15 cellular contexts compared by ENCODE assay signal in genomic region chr3:61650719-61651118, GRCh38.
"Had no signal": no experiment of that assay in that cellular context is flagged by ENCODE, and none has a peak within 500 bp of the region (broad histone marks: within the 10 kb centered on the region; RNA-seq: fewer than 3 reads in every experiment).

No MANE protein-coding gene starts in this region.

- H3K27ac ChIP-seq: body of pancreas, thyroid gland had no signal

- H3K4me3 ChIP-seq: body of pancreas, gastrocnemius medialis, left ventricle myocardium inferior, thyroid gland had no signal

- H3K27me3 ChIP-seq: body of pancreas, gastrocnemius medialis, thyroid gland had no signal

- DNase-seq: activated CD4-positive, alpha-beta T cell treated with anti-CD3 and anti-CD28 coated beads for 1 hour; activated CD4-positive, alpha-beta T cell treated with anti-CD3 and anti-CD28 coated beads, Interleukin-2, amount 50 U/mL, for 1 hour; activated CD8-positive, alpha-beta T cell treated with anti-CD3 and anti-CD28 coated beads, Interleukin-2, amount 10 ng/mL, durations not matched to agents 7 days and 5 days; activated gamma-delta T cell; activated naive CD4-positive, alpha-beta T cell treated with anti-CD3 and anti-CD28 coated beads, Interleukin-2, amount 50 U/mL, for 16 hours; activated naive CD8-positive, alpha-beta T cell treated with anti-CD3 and anti-CD28 coated beads, Interleukin-2, amount 50 U/mL, for 24 hours; hypothalamus; left ventricle myocardium inferior; naive B cell; nucleus accumbens; stimulated activated CD4-positive, alpha-beta T cell treated with anti-CD3 and anti-CD28 coated beads, Interleukin-4, amount 100 ng/mL, for 1 hour; stimulated activated naive CD4-positive, alpha-beta T cell treated with Interleukin-2 at 50 U/mL for 16 hours had no signal

- H3K9me3 ChIP-seq: body of pancreas, gastrocnemius medialis, left ventricle myocardium inferior, thyroid gland had no signal

- H3K4me1 ChIP-seq: body of pancreas had no signal

- ATAC-seq: activated CD8-positive, alpha-beta T cell treated with anti-CD3 and anti-CD28 coated beads, Interleukin-2, amount 10 ng/mL, durations not matched to agents 7 days and 5 days; activated naive CD8-positive, alpha-beta T cell treated with anti-CD3 and anti-CD28 coated beads, Interleukin-2, amount 50 U/mL, for 24 hours had no signal

- H3K36me3 ChIP-seq: gastrocnemius medialis, left ventricle myocardium inferior, thyroid gland had no signal
